ENCODE assay signal across 9 cellular contexts in the genomic region with DNA sequence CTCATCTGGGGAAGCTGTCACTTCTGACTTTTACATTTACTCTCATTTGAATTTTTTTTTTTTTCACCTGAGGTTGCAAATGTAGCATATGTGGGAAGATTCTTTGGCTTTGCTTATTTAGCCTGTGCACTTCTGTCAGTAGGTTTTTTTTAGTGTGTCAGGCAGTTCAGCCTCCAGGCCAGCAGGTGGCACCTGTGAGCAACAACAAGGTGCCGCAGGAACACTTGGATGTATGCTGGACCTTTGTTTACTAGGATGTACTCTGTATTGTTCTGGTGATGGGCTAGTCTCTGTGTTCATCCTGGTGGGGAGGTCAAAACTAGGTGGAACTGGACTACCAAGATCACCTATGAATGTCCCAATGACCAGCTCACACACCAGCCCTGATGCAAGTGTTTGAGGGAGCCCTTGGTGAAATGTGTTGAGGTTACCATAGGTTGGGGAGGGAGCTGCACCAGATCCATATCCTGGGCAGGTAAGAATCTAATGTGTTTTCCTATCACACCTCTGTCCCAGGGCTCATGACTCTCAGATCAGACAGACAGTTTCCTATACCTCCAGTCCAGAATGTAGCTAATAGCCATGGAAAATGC.
DNase-seq lines count a peak whose midpoint lies in the region; ATAC-seq, FAIRE-seq and TF ChIP-seq lines count a peak whose summit lies in the region.
"Had no signal": no experiment of that assay in that cellular context is flagged by ENCODE, and none has a peak within 500 bp of the region (broad histone marks: within the 10 kb centered on the region; RNA-seq: fewer than 3 reads in every experiment).

No MANE protein-coding gene starts in this region.

- TF ChIP-seq CTCF in D721Med (IDR thresholded peaks at IDR 0.05; ENCODE audit: insufficient read depth, missing control alignments), result peak; percentile 55
- peak; percentile 87 for TF ChIP-seq CTCF in MM.1S (IDR thresholded peaks at IDR 0.05; ENCODE audit: low read length)
- TF ChIP-seq CTCF in endodermal cell (conservative IDR thresholded peaks at IDR 0.05), result peak; percentile 88

- H4K20me1 ChIP-seq in MM.1S (ENCODE audit: insufficient read depth, low read length), result no peaks in the 10 kb centered on the region

- H3K4me1 Mint-ChIP-seq in endodermal cell, result no peaks in the 10 kb centered on the region
- H3K4me1 Mint-ChIP-seq in stimulated activated naive CD8-positive, alpha-beta T cell treated with anti-CD3 and anti-CD28 coated beads, Interleukin-15, amount 100 ng/mL, for 72 hours, result no peaks in the 10 kb centered on the region

- H3K27me3 ChIP-seq in MM.1S (replicated peaks; ENCODE audit: insufficient read depth, low read length) (no peaks in the 10 kb centered on the region), endodermal cell (ENCODE audit: control insufficient read depth, insufficient read depth, low read length, poor library complexity, severe bottlenecking) (no peaks in the 10 kb centered on the region)
- H3K27me3 ChIP-seq: SJSA1 had no signal

- no peak overlapping the region for H3K4me3 Mint-ChIP-seq in endodermal cell
- H3K4me3 Mint-ChIP-seq in stimulated activated naive CD8-positive, alpha-beta T cell treated with anti-CD3 and anti-CD28 coated beads, Interleukin-15, amount 100 ng/mL, for 72 hours, result no peak overlapping the region

- H3K36me3 Mint-ChIP-seq in endodermal cell (ENCODE audit: low read depth), result no peaks in the 10 kb centered on the region

- H3K36me3 ChIP-seq in MM.1S (replicated peaks; ENCODE audit: insufficient read depth, low read length) (no peaks in the 10 kb centered on the region), endodermal cell (ENCODE audit: control insufficient read depth, insufficient read depth, low read length) (no peaks in the 10 kb centered on the region)
- H3K36me3 ChIP-seq: SJSA1 had no signal

- H3K4me1 ChIP-seq in MM.1S (ENCODE audit: low read length) (no peaks in the 10 kb centered on the region), endodermal cell (ENCODE audit: control insufficient read depth, insufficient read depth, low read length) (no peaks in the 10 kb centered on the region)
- H3K4me1 ChIP-seq: SJSA1 had no signal

- H3K9me3 ChIP-seq in MM.1S (replicated peaks; ENCODE audit: insufficient read depth, low read length), result no peaks in the 10 kb centered on the region
- H3K9me3 ChIP-seq in endodermal cell (ENCODE audit: control insufficient read depth, low read length), result no peaks in the 10 kb centered on the region

- H2AFZ ChIP-seq in MM.1S (ENCODE audit: low read length), result no peak overlapping the region

- H3K4me3 ChIP-seq in MM.1S (ENCODE audit: low read length), result no peak overlapping the region
- no peak overlapping the region for H3K4me3 ChIP-seq in endodermal cell (ENCODE audit: low read length)
- H3K4me3 ChIP-seq: SJSA1 had no signal

- WGBS in endodermal cell (ENCODE audit: insufficient coverage in 1 of 2, insufficient read length in 1 of 2), 2 experiments, result 83% methylated on average over 1 of the region's 1 CpG; no CpG with 5 or more reads in 1 of the 2 experiments

- peak; percentile 53 for ATAC-seq in GM19463 (IDR thresholded peaks at IDR 0.05; ENCODE audit: unreplicated experiment)
- no peak for ATAC-seq in stimulated activated naive CD8-positive, alpha-beta T cell treated with anti-CD3 and anti-CD28 coated beads, Interleukin-15, amount 100 ng/mL, for 72 hours
- no peak for ATAC-seq in GM19395 (IDR thresholded peaks at IDR 0.05; ENCODE audit: unreplicated experiment)

- H3F3A ChIP-seq in MM.1S (ENCODE audit: insufficient read depth, low read length), result no peaks in the 10 kb centered on the region

- H3K4me2 ChIP-seq in MM.1S (ENCODE audit: low read depth, low read length), result no peak overlapping the region

- peaks cover 11% of the 10 kb centered on the region for H3K9me3 Mint-ChIP-seq in endodermal cell
- H3K9me3 Mint-ChIP-seq in stimulated activated naive CD8-positive, alpha-beta T cell treated with anti-CD3 and anti-CD28 coated beads, Interleukin-15, amount 100 ng/mL, for 72 hours, result peaks cover 11 to 16% of the 10 kb centered on the region in 2 donors

- no peak for DNase-seq in D721Med (ENCODE audit: insufficient read length, low spot score)
- DNase-seq in MM.1S, result peak; percentile 55
- peak; percentile 81 for DNase-seq in endodermal cell
- DNase-seq in stimulated activated naive CD8-positive, alpha-beta T cell treated with anti-CD3 and anti-CD28 coated beads, Interleukin-15, amount 100 ng/mL, for 72 hours, result peak; percentile 4 to 11
- DNase-seq in NCI-H2081 (lab: John Stamatoyannopoulos, UW), result no peak
- no peak for DNase-seq in stimulated activated naive CD4-positive, alpha-beta T cell treated with Interleukin-2 at 50 U/mL for 16 hours (lab: John Stamatoyannopoulos, UW)

- no peaks in the 10 kb centered on the region for H3K27me3 Mint-ChIP-seq in endodermal cell (ENCODE audit: insufficient read depth)
- H3K27me3 Mint-ChIP-seq in stimulated activated naive CD8-positive, alpha-beta T cell treated with anti-CD3 and anti-CD28 coated beads, Interleukin-15, amount 100 ng/mL, for 72 hours, result no peaks in the 10 kb centered on the region

- H3K9me2 ChIP-seq in MM.1S (replicated peaks; ENCODE audit: insufficient read depth, low read length), result no peaks in the 10 kb centered on the region

- FAIRE-seq in D721Med (lab: Jason Lieb, UNC), result no peak

- no peak overlapping the region for H3K9ac ChIP-seq in MM.1S (ENCODE audit: low read length)
- H3K9ac ChIP-seq in endodermal cell (ENCODE audit: extremely low read depth, low read length, poor library complexity, severe bottlenecking), result no peak overlapping the region

- H3K27ac Mint-ChIP-seq in endodermal cell, result no peak overlapping the region
- H3K27ac Mint-ChIP-seq in stimulated activated naive CD8-positive, alpha-beta T cell treated with anti-CD3 and anti-CD28 coated beads, Interleukin-15, amount 100 ng/mL, for 72 hours, result no peak overlapping the region

- H3K27ac ChIP-seq in MM.1S (ENCODE audit: low read length) (no peak overlapping the region), endodermal cell (ENCODE audit: low read depth, low read length) (no peak overlapping the region)
- H3K27ac ChIP-seq: SJSA1 had no signal

- no peaks in the 10 kb centered on the region for H3K79me2 ChIP-seq in MM.1S (ENCODE audit: low read length)

Comparison
In these comparisons a context has a peak if more than half of its experiments do, and no peak if none do; other contexts are left out.
1. DNase-seq: peak in MM.1S (single experiment), endodermal cell (single experiment) and stimulated activated naive CD8-positive, alpha-beta T cell treated with anti-CD3 and anti-CD28 coated beads, Interleukin-15, amount 100 ng/mL, for 72 hours (2 of 2); none in D721Med (single experiment), NCI-H2081 (0 of 2) and stimulated activated naive CD4-positive, alpha-beta T cell treated with Interleukin-2 at 50 U/mL for 16 hours (single experiment).
2. Peak in every context shown above with its lines, with median percentiles within 50 percentile points of each other: CTCF ChIP-seq.